ENCODE assay signal across 10 cellular contexts in genomic region chr15:70806992-70807712, GRCh38. TPM values are rescaled to one million over a fixed set of nuclear protein-coding genes. Genes with fewer than 3 reads are reported as not detected.
A peak's percentile ranks its signal among the peaks of the same experiment; 100 is the strongest.
DNase-seq lines count a peak whose midpoint lies in the region; ATAC-seq and TF ChIP-seq lines count a peak whose summit lies in the region.
"Had no signal": no experiment of that assay in that cellular context is flagged by ENCODE, and none has a peak within 500 bp of the region (broad histone marks: within the 10 kb centered on the region; RNA-seq: fewer than 3 reads in every experiment).

No MANE protein-coding gene starts in this region.

- H3K9me3 ChIP-seq in Peyer's patch (no peaks in the 10 kb centered on the region), osteoblast (ENCODE audit: low read depth, low read length) (no peaks in the 10 kb centered on the region)

- DNase-seq in Ammon's horn (ENCODE audit: low spot score), result peak; percentile 44
- peak in 2 of 3 donors; percentile 28 to 66 for DNase-seq in Peyer's patch
- DNase-seq in fibroblast of villous mesenchyme (ENCODE audit: low read depth), result peak; percentile 66
- DNase-seq in osteoblast (ENCODE audit: insufficient read length, low spot score, missing footprints), result peak; percentile 22
- DNase-seq in SW480 (ENCODE audit: low spot score), result no peak
- DNase-seq: NCI-H526 treated with DMSO at 0.1 percent for 48 hours had no signal

- TF ChIP-seq CTCF in Peyer's patch (IDR thresholded peaks at IDR 0.05) (no peak), fibroblast of villous mesenchyme (IDR thresholded peaks at IDR 0.05; ENCODE audit: insufficient read depth, low read depth, low read length) (no peak), osteoblast (IDR thresholded peaks at IDR 0.05; ENCODE audit: extremely low read depth, low read depth, low read length) (no peak)

- no peaks in the 10 kb centered on the region for H3K36me3 ChIP-seq in Peyer's patch
- no peaks in the 10 kb centered on the region for H3K36me3 ChIP-seq in osteoblast (ENCODE audit: insufficient read depth, low read length)

- H2AFZ ChIP-seq in osteoblast (ENCODE audit: low read length), result peak overlapping the region; percentile 53

- H3K79me2 ChIP-seq in osteoblast (ENCODE audit: insufficient read depth, low read length), result no peaks in the 10 kb centered on the region

- H3K4me1 ChIP-seq in Peyer's patch, result no peaks in the 10 kb centered on the region
- peaks cover 16% of the 10 kb centered on the region for H3K4me1 ChIP-seq in osteoblast (ENCODE audit: insufficient read depth, low read length)

- H3K27ac ChIP-seq in Peyer's patch, result no peak overlapping the region
- peak overlapping the region; percentile 15 for H3K27ac ChIP-seq in osteoblast (ENCODE audit: low read depth, low read length)

- H3K4me3 ChIP-seq in Peyer's patch (no peak overlapping the region), fibroblast of villous mesenchyme (ENCODE audit: low read depth, low read length) (no peak overlapping the region), osteoblast (ENCODE audit: insufficient read depth, low read length) (no peak overlapping the region)

- H3K4me2 ChIP-seq in osteoblast (ENCODE audit: insufficient read depth, low read length), result no peak overlapping the region

- H4K20me1 ChIP-seq in osteoblast (ENCODE audit: insufficient read depth, low read length), result no peaks in the 10 kb centered on the region

- TF ChIP-seq POLR2A in Peyer's patch (IDR thresholded peaks at IDR 0.05), result no peak

- no peak for ATAC-seq in HG03439 (IDR thresholded peaks at IDR 0.05; ENCODE audit: unreplicated experiment)
- no peak for ATAC-seq in HG03025 (IDR thresholded peaks at IDR 0.05; ENCODE audit: low FRiP score, unreplicated experiment)
- no peak for ATAC-seq in GM21723 (IDR thresholded peaks at IDR 0.05; ENCODE audit: unreplicated experiment)
- ATAC-seq: WTC11 had no signal

- no peaks in the 10 kb centered on the region for H3K27me3 ChIP-seq in Peyer's patch
- H3K27me3 ChIP-seq in osteoblast (ENCODE audit: insufficient read depth, low read length), result no peaks in the 10 kb centered on the region

RNA-seq across cellular contexts. Expression of gene UACA, which starts 43.8 kb away (rescaled TPM):
- total RNA-seq in Peyer's patch, result 10 to 100 TPM; 41.8 to 59.1 (median 46.9) TPM
- total RNA-seq in fibroblast of villous mesenchyme, result 160 TPM in 2 replicates
- 158 and 161 TPM in 2 replicates for total RNA-seq in osteoblast

RNA-seq across cellular contexts. Expression of gene LARP6, which starts 46.8 kb away (rescaled TPM):
- total RNA-seq in Peyer's patch (10 to 100 TPM in 1 of 4 donors, 1 to 10 TPM in 2, under 1 TPM in 1; 0.35 to 23.9 (median 6.0) TPM), fibroblast of villous mesenchyme (36.7 and 46.7 TPM in 2 replicates), osteoblast (76.0 and 77.4 TPM in 2 replicates)
